In genomic region chr6:34672657-34673043, GRCh38 we compare ENCODE assay signal across 16 cellular contexts. TPM values are rescaled to one million over a fixed set of nuclear protein-coding genes. Genes with fewer than 3 reads are reported as not detected.
DNase-seq lines count a peak whose midpoint lies in the region; ATAC-seq and TF ChIP-seq lines count a peak whose summit lies in the region.
"Had no signal": no experiment of that assay in that cellular context is flagged by ENCODE, and none has a peak within 500 bp of the region (broad histone marks: within the 10 kb centered on the region; RNA-seq: fewer than 3 reads in every experiment).

No MANE protein-coding gene starts in this region.

- DNase-seq in CD1c-positive myeloid dendritic cell (ENCODE audit: extremely low spot score): peak; percentile 46
- DNase-seq in GM23338 (ENCODE audit: low spot score): no peak
- DNase-seq in MV-4-11 (lab: John Stamatoyannopoulos, UW): no peak
- no peak for DNase-seq in putamen (ENCODE audit: low spot score)
- DNase-seq: DMS153; effector CD8-positive, alpha-beta T cell; hypothalamus; NCI-H526; nephron progenitor cell; stimulated activated CD4-positive, alpha-beta T cell treated with anti-CD3 and anti-CD28 coated beads, Interleukin-2, amount 100 ng/mL, for 24 hours; T-helper 9 cell had no signal

- H3K4me2 ChIP-seq in GM23338: no peak overlapping the region

- H3K9me3 Mint-ChIP-seq in GM23338: no peaks in the 10 kb centered on the region
- no peaks in the 10 kb centered on the region for H3K9me3 Mint-ChIP-seq in activated naive CD8-positive, alpha-beta T cell (ENCODE audit: low read depth)

- H3K27me3 Mint-ChIP-seq in GM23338 (ENCODE audit: insufficient read depth, low read depth, poor library complexity): no peaks in the 10 kb centered on the region
- no peaks in the 10 kb centered on the region for H3K27me3 Mint-ChIP-seq in activated naive CD8-positive, alpha-beta T cell

- ATAC-seq in GM23338 (no peak), HG03196 (IDR thresholded peaks at IDR 0.05; ENCODE audit: unreplicated experiment) (no peak), GM19467 (IDR thresholded peaks at IDR 0.05; ENCODE audit: unreplicated experiment) (no peak)

- H3K9me2 ChIP-seq in GM23338 (ENCODE audit: insufficient read depth): no peaks in the 10 kb centered on the region

- no peaks in the 10 kb centered on the region for H3K9me3 ChIP-seq in muscle layer of duodenum (ENCODE audit: control insufficient read depth in 1 of 2, low read length in 2 of 2)
- H3K9me3 ChIP-seq: thoracic aorta had no signal

- H3K36me3 Mint-ChIP-seq in GM23338 (ENCODE audit: low read depth): no peaks in the 10 kb centered on the region; the same call in 2 of the 3 replicates
- no peaks in the 10 kb centered on the region for H3K36me3 Mint-ChIP-seq in activated naive CD8-positive, alpha-beta T cell

- H3K79me2 ChIP-seq in GM23338 (replicated peaks; ENCODE audit: insufficient read depth): peaks cover 98% of the 10 kb centered on the region

- no peak overlapping the region for H3K4me3 Mint-ChIP-seq in GM23338
- peak overlapping the region; percentile 77 for H3K4me3 Mint-ChIP-seq in activated naive CD8-positive, alpha-beta T cell
- H3K4me3 Mint-ChIP-seq: nephron progenitor cell had no signal

- no peaks in the 10 kb centered on the region for H3F3A ChIP-seq in GM23338 (replicated peaks; ENCODE audit: low read depth)

- H3K27ac ChIP-seq in GM23338 (ENCODE audit: low read depth) (peak overlapping the region; percentile 48; the same call in 1 of the 2 replicates), muscle layer of duodenum (ENCODE audit: low read length) (peak overlapping the region; percentile 10)

- peaks cover 11% of the 10 kb centered on the region for H4K20me1 ChIP-seq in GM23338 (replicated peaks; ENCODE audit: insufficient read depth)

- TF ChIP-seq CTCF in GM23338 (conservative IDR thresholded peaks at IDR 0.05; ENCODE audit: low read depth in 2 of 2): no peak

- peaks cover 8% of the 10 kb centered on the region for H3K4me1 Mint-ChIP-seq in GM23338
- peaks cover 64% of the 10 kb centered on the region for H3K4me1 Mint-ChIP-seq in activated naive CD8-positive, alpha-beta T cell (ENCODE audit: low read depth)

- peak overlapping the region; percentile 8; the same call in 1 of the 2 replicates for H3K27ac Mint-ChIP-seq in GM23338
- H3K27ac Mint-ChIP-seq in activated naive CD8-positive, alpha-beta T cell: peak overlapping the region; percentile 94

- H3K4me3 ChIP-seq in GM23338 (no peak overlapping the region), muscle layer of duodenum (ENCODE audit: low read depth in 1 of 2, low read length in 2 of 2) (no peak overlapping the region)
- H3K4me3 ChIP-seq: thoracic aorta had no signal

- no peaks in the 10 kb centered on the region for H3K27me3 ChIP-seq in GM23338 (ENCODE audit: insufficient read depth)
- H3K27me3 ChIP-seq in muscle layer of duodenum (ENCODE audit: low read depth, low read length): no peaks in the 10 kb centered on the region

- no peaks in the 10 kb centered on the region for H3K36me3 ChIP-seq in GM23338 (ENCODE audit: insufficient read depth)
- H3K36me3 ChIP-seq in muscle layer of duodenum (ENCODE audit: control insufficient read depth in 1 of 2, insufficient read depth in 2 of 2, low read length in 2 of 2): no peaks in the 10 kb centered on the region
- H3K36me3 ChIP-seq: thoracic aorta had no signal

- H2AFZ ChIP-seq in GM23338: no peak overlapping the region

- 0 out of 2 replicates have a peak, but pooled peaks cover 2% of the 10 kb centered on the region for H3K4me1 ChIP-seq in GM23338 (ENCODE audit: insufficient read depth)
- H3K4me1 ChIP-seq in muscle layer of duodenum (ENCODE audit: control insufficient read depth in 1 of 2, insufficient read depth in 2 of 2, low read length in 2 of 2): peaks cover 0 to 6% of the 10 kb centered on the region in 2 donors

TF ChIP-seq in GM23338, 12 proteins besides CTCF, POLR2A, EP300 and RAD21:
- TF ChIP-seq POLR2AphosphoS5 (IDR thresholded peaks at IDR 0.05; ENCODE audit: low read depth) (no peak), NANOG (IDR thresholded peaks at IDR 0.05; ENCODE audit: borderline replicate concordance) (no peak), ZNF331 (CRISPR knock-in tag; IDR thresholded peaks at IDR 0.05; ENCODE audit: low read depth) (no peak), STAT1 (IDR thresholded peaks at IDR 0.05; ENCODE audit: unreplicated experiment) (no peak), ZNF114 (CRISPR knock-in tag; IDR thresholded peaks at IDR 0.05) (no peak), REST (IDR thresholded peaks at IDR 0.05; ENCODE audit: unreplicated experiment) (no peak)
- TF ChIP-seq, protein P1, sequence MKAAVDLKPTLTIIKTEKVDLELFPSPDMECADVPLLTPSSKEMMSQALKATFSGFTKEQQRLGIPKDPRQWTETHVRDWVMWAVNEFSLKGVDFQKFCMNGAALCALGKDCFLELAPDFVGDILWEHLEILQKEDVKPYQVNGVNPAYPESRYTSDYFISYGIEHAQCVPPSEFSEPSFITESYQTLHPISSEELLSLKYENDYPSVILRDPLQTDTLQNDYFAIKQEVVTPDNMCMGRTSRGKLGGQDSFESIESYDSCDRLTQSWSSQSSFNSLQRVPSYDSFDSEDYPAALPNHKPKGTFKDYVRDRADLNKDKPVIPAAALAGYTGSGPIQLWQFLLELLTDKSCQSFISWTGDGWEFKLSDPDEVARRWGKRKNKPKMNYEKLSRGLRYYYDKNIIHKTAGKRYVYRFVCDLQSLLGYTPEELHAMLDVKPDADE (IDR thresholded peaks at IDR 0.05): no peak

RNA-seq across cellular contexts. Expression of gene ILRUN, which starts 23.9 kb away (rescaled TPM):
- total RNA-seq in GM23338 (2014; rRNA removed; shearing (Covaris generic)): 76.4 and 80.1 TPM in 2 replicates
- polyA plus RNA-seq in GM23338 (2016; fragmentation: Nextera tagmentation; extraction: Ambion mirVana): 17.6 and 19.2 TPM in 2 replicates
